In the genomic region with DNA sequence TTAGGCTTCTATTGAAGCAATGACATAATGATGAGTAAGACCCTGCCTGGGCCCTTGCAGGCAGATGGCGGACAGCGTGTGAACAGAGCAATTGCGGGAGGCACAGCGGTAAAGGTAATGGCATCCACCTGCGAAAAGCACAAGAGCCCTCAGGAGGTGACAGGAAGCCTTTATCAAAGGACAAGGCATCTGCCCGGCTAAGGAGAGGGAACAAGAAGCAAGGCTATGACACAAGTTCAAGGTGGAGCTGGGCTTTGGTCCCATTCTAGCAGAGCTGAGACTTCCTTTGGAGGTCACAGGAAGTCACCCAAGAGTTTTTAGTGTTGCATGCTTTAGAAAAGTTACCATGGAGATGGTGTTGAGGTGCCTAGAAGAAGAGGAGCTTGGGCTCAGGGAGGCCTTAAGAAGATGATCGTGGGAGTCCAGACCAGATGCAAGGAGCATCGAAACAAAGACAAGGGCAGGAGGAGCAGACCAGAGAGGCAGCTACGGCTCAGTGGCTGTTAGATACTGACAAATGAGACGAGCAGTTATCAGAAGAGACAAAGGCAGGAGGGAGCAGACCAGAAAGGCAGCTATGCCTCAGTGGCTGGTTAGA, we compare ENCODE assay signal across 13 cellular contexts. TPM values are rescaled to one million over a fixed set of nuclear protein-coding genes. Genes with fewer than 3 reads are reported as not detected.
DNase-seq lines count a peak whose midpoint lies in the region; ATAC-seq, FAIRE-seq and TF ChIP-seq lines count a peak whose summit lies in the region.
"Had no signal": no experiment of that assay in that cellular context is flagged by ENCODE, and none has a peak within 500 bp of the region (broad histone marks: within the 10 kb centered on the region; RNA-seq: fewer than 3 reads in every experiment).

No MANE protein-coding gene starts in this region.

- peaks cover 9% of the 10 kb centered on the region for H3K9me3 Mint-ChIP-seq in GM23338
- peaks cover 3 to 5% of the 10 kb centered on the region in 2 donors for H3K9me3 Mint-ChIP-seq in activated naive CD4-positive, alpha-beta T cell treated with anti-CD3 and anti-CD28 coated beads, Interleukin-2, amount 50 U/mL, for 72 hours

- H3K27me3 ChIP-seq in GM23338 (ENCODE audit: insufficient read depth) (no peaks in the 10 kb centered on the region), OCI-LY3 (ENCODE audit: low read depth, low read length) (no peaks in the 10 kb centered on the region), HepG2 (ENCODE audit: control insufficient read depth in 1 of 2, insufficient read depth in 2 of 2, low read length in 2 of 2) (no peaks in the 10 kb centered on the region)
- H3K27me3 ChIP-seq: ascending aorta had no signal

- in situ Hi-C loops in HepG2 (cut with HindIII; ENCODE audit: extremely low pct_ligation_motif_present, low pct_unique_long_range_greater_than_20kb), result no loop called here

- TF ChIP-seq EP300 in HepG2 (IDR thresholded peaks at IDR 0.05; ENCODE audit: low read depth in 2 of 2, low read length in 2 of 2), result no peak
- TF ChIP-seq EP300 in HepG2 (CRISPR knock-in tag; IDR thresholded peaks at IDR 0.05; ENCODE audit: borderline replicate concordance), result no peak

- H3K27ac Mint-ChIP-seq in GM23338, result no peak overlapping the region; the same call in 1 of the 2 replicates
- H3K27ac Mint-ChIP-seq in activated naive CD4-positive, alpha-beta T cell treated with anti-CD3 and anti-CD28 coated beads, Interleukin-2, amount 50 U/mL, for 72 hours, result peak overlapping the region in 1 of 2 donors; percentile 3

- 97% methylated on average over 10 of the region's 10 CpGs for WGBS in HepG2 (ENCODE audit: low lambda C conversion rate)

- H3K79me2 ChIP-seq in GM23338 (replicated peaks; ENCODE audit: insufficient read depth) (peaks cover 100% of the 10 kb centered on the region), OCI-LY3 (ENCODE audit: low read length) (peaks cover 65% of the 10 kb centered on the region), HepG2 (ENCODE audit: insufficient read depth, low read length) (peaks cover 62% of the 10 kb centered on the region)

- H3K9me3 ChIP-seq in OCI-LY3 (ENCODE audit: insufficient read depth, low read length) (peaks cover 15% of the 10 kb centered on the region), HepG2 (ENCODE audit: low read length) (no peaks in the 10 kb centered on the region)

- POLR2A ChIA-PET in HepG2 (lab: Yijun Ruan, JAX), result no interaction called here

- CTCF ChIA-PET in HepG2 (lab: Yijun Ruan, JAX; ENCODE audit: low intra/inter-chr PET ratio, low total read pairs), result no interaction called here

- no peak overlapping the region for H3K4me3 Mint-ChIP-seq in GM23338

- H2AFZ ChIP-seq in GM23338, result no peak overlapping the region
- 0 out of 2 replicates have a peak overlapping the region, but pooled peaks have one; percentile 0 for H2AFZ ChIP-seq in OCI-LY3 (ENCODE audit: low read depth, low read length)
- no peak overlapping the region for H2AFZ ChIP-seq in HepG2 (ENCODE audit: low read length)

- H3K27me3 Mint-ChIP-seq in GM23338 (ENCODE audit: insufficient read depth, low read depth, poor library complexity), result peaks cover 7% of the 10 kb centered on the region

- H4K20me1 ChIP-seq in GM23338 (replicated peaks; ENCODE audit: insufficient read depth) (peaks cover 21% of the 10 kb centered on the region), OCI-LY3 (ENCODE audit: insufficient read depth, low read length) (no peaks in the 10 kb centered on the region), HepG2 (ENCODE audit: insufficient read depth, low read length) (no peaks in the 10 kb centered on the region)

- H3F3A ChIP-seq in GM23338 (replicated peaks; ENCODE audit: low read depth), result no peaks in the 10 kb centered on the region

- TF ChIP-seq CTCF in GM12865 (IDR thresholded peaks at IDR 0.05; ENCODE audit: insufficient read depth, low read depth, low read length, missing control alignments) (no peak), GM23338 (conservative IDR thresholded peaks at IDR 0.05; ENCODE audit: low read depth in 2 of 2) (no peak), OCI-LY3 (IDR thresholded peaks at IDR 0.05; ENCODE audit: low read depth, low read length) (no peak), HepG2 (CRISPR knock-in tag; IDR thresholded peaks at IDR 0.05) (no peak)

- no TSS peak for BruUV-seq in HepG2 (replicated peaks; lab: Mats Ljungman, UMichigan)

- no peak for FAIRE-seq in HepG2 (lab: Jason Lieb, UNC)
- FAIRE-seq: H54 had no signal

- ATAC-seq in GM23338 (no peak; the same call in 2 of the 3 replicates), HepG2 (no peak)
- ATAC-seq in activated naive CD4-positive, alpha-beta T cell treated with anti-CD3 and anti-CD28 coated beads, Interleukin-2, amount 50 U/mL, for 72 hours, result no peak

- H3K27ac ChIP-seq in GM23338 (ENCODE audit: low read depth), result peak overlapping the region; percentile 35; the same call in 1 of the 2 replicates
- peak overlapping the region; percentile 90 for H3K27ac ChIP-seq in OCI-LY3 (ENCODE audit: low read length)
- no peak overlapping the region for H3K27ac ChIP-seq in HepG2 (ENCODE audit: extremely low read length, insufficient read depth, low read length)
- H3K27ac ChIP-seq: ascending aorta had no signal

- intact Hi-C loops in HepG2 (cut with micrococcal nuclease; ENCODE audit: unreplicated experiment), result no loop called here

- no peak for TF ChIP-seq RAD21 in HepG2 (CRISPR knock-in tag; IDR thresholded peaks at IDR 0.05)

- H3K9ac ChIP-seq in OCI-LY3 (ENCODE audit: low read length) (peak overlapping the region; percentile 67), HepG2 (ENCODE audit: insufficient read depth, low read depth, low read length) (no peak overlapping the region)

- H3K4me1 ChIP-seq in GM23338 (ENCODE audit: insufficient read depth) (peaks cover 59% of the 10 kb centered on the region), OCI-LY3 (ENCODE audit: low read length) (peaks cover 79% of the 10 kb centered on the region), HepG2 (ENCODE audit: insufficient read depth, low read length) (peaks cover 67% of the 10 kb centered on the region)
- H3K4me1 ChIP-seq: ascending aorta had no signal

- H3K36me3 Mint-ChIP-seq in GM23338 (ENCODE audit: low read depth), result peaks cover 27% of the 10 kb centered on the region
- H3K36me3 Mint-ChIP-seq in activated naive CD4-positive, alpha-beta T cell treated with anti-CD3 and anti-CD28 coated beads, Interleukin-2, amount 50 U/mL, for 72 hours, result peaks cover 0 to 4% of the 10 kb centered on the region in 2 donors

- no peaks in the 10 kb centered on the region for H3K9me2 ChIP-seq in GM23338 (ENCODE audit: insufficient read depth)

- peaks cover 47% of the 10 kb centered on the region for H3K4me1 Mint-ChIP-seq in GM23338

- H3K4me2 ChIP-seq in GM23338 (peak overlapping the region; percentile 30; the same call in 1 of the 2 replicates), OCI-LY3 (ENCODE audit: low read length) (peak overlapping the region; percentile 70), HepG2 (ENCODE audit: low read depth, low read length) (no peak overlapping the region)

- no peak overlapping the region for H3K4me3 ChIP-seq in GM12865 (ENCODE audit: low read depth, low read length)
- no peak overlapping the region for H3K4me3 ChIP-seq in GM23338
- H3K4me3 ChIP-seq in OCI-LY3 (ENCODE audit: low read length), result peak overlapping the region; percentile 53
- H3K4me3 ChIP-seq in HepG2 (replicated peaks in 1 of 3; ENCODE audit: insufficient read depth in 1 of 3, low read depth in 2 of 3, low read length in 3 of 3), result no peak overlapping the region
- H3K4me3 ChIP-seq: ascending aorta had no signal

- no peaks in the 10 kb centered on the region for H3K36me3 ChIP-seq in GM23338 (ENCODE audit: insufficient read depth)
- H3K36me3 ChIP-seq in OCI-LY3 (replicated peaks; ENCODE audit: low read depth, low read length), result peaks cover 25% of the 10 kb centered on the region
- H3K36me3 ChIP-seq in HepG2 (replicated peaks in 1 of 2; ENCODE audit: control insufficient read depth in 1 of 2, insufficient read depth in 2 of 2, low read length in 2 of 2), result no peaks in the 10 kb centered on the region
- H3K36me3 ChIP-seq: ascending aorta had no signal

- DNase-seq in GM12865 (ENCODE audit: low read depth), result peak; percentile 46
- peak; percentile 40 for DNase-seq in GM23338 (ENCODE audit: low spot score)
- DNase-seq in HepG2 (ENCODE audit: low spot score), result no peak
- DNase-seq in NCI-H2107 (lab: John Stamatoyannopoulos, UW), result no peak
- no peak for DNase-seq in activated naive CD4-positive, alpha-beta T cell treated with anti-CD3 and anti-CD28 coated beads, Interleukin-2, amount 50 U/mL, for 72 hours (ENCODE audit: low spot score in 2 of 2)
- DNase-seq in stimulated activated CD4-positive, alpha-beta T cell treated with anti-CD3 and anti-CD28 coated beads, Interleukin-12 subunit alpha, Interleukin-12 subunit beta, amount 100 ng/mL, for 4 hours, result no peak
- no peak for DNase-seq in H4 (ENCODE audit: low spot score)
- DNase-seq: activated CD8-positive, alpha-beta memory T cell treated with anti-CD3 and anti-CD28 coated beads, Interleukin-2, amount 50 U/mL, for 4 hours; effector CD8-positive, alpha-beta T cell; nucleus accumbens had no signal

- no peak for TF ChIP-seq POLR2A in HepG2 (IDR thresholded peaks at IDR 0.05; ENCODE audit: insufficient read depth in 1 of 2, low read depth in 2 of 2, low read length in 2 of 2)

RNA-seq across cellular contexts. Expression of gene OSBPL10, which starts 34.5 kb away (rescaled TPM):
- total RNA-seq in GM23338 (2014; rRNA removed; shearing (Covaris generic)), result 149 and 204 TPM in 2 replicates
- polyA plus RNA-seq in GM23338 (2016; fragmentation: Nextera tagmentation; extraction: Ambion mirVana) (20.0 and 23.8 TPM in 2 replicates), HepG2 (2011; rRNA removed) (19.5 and 28.6 TPM in 2 replicates)
- 10.3 and 10.4 TPM in 2 replicates for total RNA-seq in HepG2 (2016; rRNA removed; fragmentation: Illumina TruSeq; extraction: Trizol)
- total RNA-seq in HepG2 (2016; cell fraction: cytosol; rRNA removed; fragmentation: Illumina TruSeq; extraction: Trizol; ENCODE audit: low read depth), result 15.7 and 16.3 TPM in 2 replicates
- 9.3 and 10.1 TPM in 2 replicates for total RNA-seq in HepG2 (2016; cell fraction: insoluble cytoplasmic fraction; rRNA removed; fragmentation: Illumina TruSeq; extraction: Trizol)
- total RNA-seq in HepG2 (2016; cell fraction: membrane; rRNA removed; fragmentation: Illumina TruSeq; extraction: Trizol), result 10.0 and 10.5 TPM in 2 replicates
- total RNA-seq in HepG2 (2016; cell fraction: nucleus; rRNA removed; fragmentation: Illumina TruSeq; extraction: Trizol), result 13.6 and 13.9 TPM in 2 replicates
- polyA plus RNA-seq in HepG2 (2011; cell fraction: cytosol; rRNA removed), result 15.3 and 24.4 TPM in 2 replicates
- 25.7 and 37.4 TPM in 2 replicates for polyA plus RNA-seq in HepG2 (2011; cell fraction: nucleus; rRNA removed)
- polyA plus RNA-seq in HepG2 (2012), result 15.1 and 15.2 TPM in 2 replicates
- 3.0 and 3.8 TPM in 2 replicates for polyA plus RNA-seq in HepG2 (2016; cell fraction: cytosol; fragmentation: Illumina TruSeq; extraction: Trizol; ENCODE audit: low read depth)
- 9.7 and 12.3 TPM in 2 replicates for polyA plus RNA-seq in HepG2 (2016; cell fraction: insoluble cytoplasmic fraction; fragmentation: Illumina TruSeq; extraction: Trizol; ENCODE audit: low read depth)
- polyA plus RNA-seq in HepG2 (2016; cell fraction: membrane; fragmentation: Illumina TruSeq; extraction: Trizol; ENCODE audit: low read depth), result 5.5 and 5.6 TPM in 2 replicates
- 8.8 and 10.8 TPM in 2 replicates for polyA plus RNA-seq in HepG2 (2016; cell fraction: nucleus; fragmentation: Illumina TruSeq; extraction: Trizol; ENCODE audit: insufficient read depth, low read depth)
- 52.4 and 58.7 TPM in 2 replicates for polyA minus RNA-seq in HepG2 (2011; rRNA and poly(A)+ RNA removed; ENCODE audit: low replicate concordance)
- 23.8 and 35.0 TPM in 2 replicates for polyA minus RNA-seq in HepG2 (2011; cell fraction: cytosol; rRNA and poly(A)+ RNA removed)
- 44.6 and 59.5 TPM in 2 replicates for polyA minus RNA-seq in HepG2 (2011; cell fraction: nucleus; rRNA and poly(A)+ RNA removed)
- total RNA-seq in activated naive CD4-positive, alpha-beta T cell treated with anti-CD3 and anti-CD28 coated beads, Interleukin-2, amount 50 U/mL, for 72 hours, result 10 to 100 TPM in 1 of 2 donors, 1 to 10 TPM in 1; 1.1 to 32.6 TPM
- total RNA-seq in H4 (2014; rRNA removed; shearing (Covaris generic)), result 8.3 and 20.4 TPM in 2 replicates

RNA-seq across cellular contexts. Expression of gene ZNF860, which starts 35.0 kb away (rescaled TPM):
- total RNA-seq in GM23338 (2014; rRNA removed; shearing (Covaris generic)), result 12.4 and 14.7 TPM in 2 replicates
- polyA plus RNA-seq in GM23338 (2016; fragmentation: Nextera tagmentation; extraction: Ambion mirVana) (2.7 and 5.2 TPM in 2 replicates), HepG2 (2011; rRNA removed) (0.51 and 0.73 TPM in 2 replicates)
- total RNA-seq in HepG2 (2016; rRNA removed; fragmentation: Illumina TruSeq; extraction: Trizol), result 0.55 and 0.66 TPM in 2 replicates
- total RNA-seq in HepG2 (2016; cell fraction: cytosol; rRNA removed; fragmentation: Illumina TruSeq; extraction: Trizol; ENCODE audit: low read depth), result not detected in 2 replicates
- 0.54 TPM in 2 replicates for total RNA-seq in HepG2 (2016; cell fraction: insoluble cytoplasmic fraction; rRNA removed; fragmentation: Illumina TruSeq; extraction: Trizol)
- 0.28 and 0.53 TPM in 2 replicates for total RNA-seq in HepG2 (2016; cell fraction: membrane; rRNA removed; fragmentation: Illumina TruSeq; extraction: Trizol)
- 0.63 and 1.2 TPM in 2 replicates for total RNA-seq in HepG2 (2016; cell fraction: nucleus; rRNA removed; fragmentation: Illumina TruSeq; extraction: Trizol)
- polyA plus RNA-seq in HepG2 (2011; cell fraction: cytosol; rRNA removed), result 0.31 and 0.36 TPM in 2 replicates
- polyA plus RNA-seq in HepG2 (2011; cell fraction: nucleus; rRNA removed), result 0.37 and 0.59 TPM in 2 replicates
- polyA plus RNA-seq in HepG2 (2012), result 0.23 and 0.52 TPM in 2 replicates
- polyA plus RNA-seq in HepG2 (2016; cell fraction: cytosol; fragmentation: Illumina TruSeq; extraction: Trizol; ENCODE audit: low read depth), result not detected in 2 replicates
- polyA plus RNA-seq in HepG2 (2016; cell fraction: insoluble cytoplasmic fraction; fragmentation: Illumina TruSeq; extraction: Trizol; ENCODE audit: low read depth), result 0.76 and 0.84 TPM in 2 replicates
- polyA plus RNA-seq in HepG2 (2016; cell fraction: membrane; fragmentation: Illumina TruSeq; extraction: Trizol; ENCODE audit: low read depth), result 0.13 and 0.15 TPM in 2 replicates
- 0.71 and 1.2 TPM in 2 replicates for polyA plus RNA-seq in HepG2 (2016; cell fraction: nucleus; fragmentation: Illumina TruSeq; extraction: Trizol; ENCODE audit: insufficient read depth, low read depth)
- 2.4 and 7.7 TPM in 2 replicates for polyA minus RNA-seq in HepG2 (2011; rRNA and poly(A)+ RNA removed; ENCODE audit: low replicate concordance)
- polyA minus RNA-seq in HepG2 (2011; cell fraction: cytosol; rRNA and poly(A)+ RNA removed), result 0.53 TPM in 1 of 2 replicates, not detected in the other
- polyA minus RNA-seq in HepG2 (2011; cell fraction: nucleus; rRNA and poly(A)+ RNA removed), result 2.4 and 3.1 TPM in 2 replicates
- 1 to 10 TPM in 1 of 2 donors, not detected in 1; 1.7 TPM for total RNA-seq in activated naive CD4-positive, alpha-beta T cell treated with anti-CD3 and anti-CD28 coated beads, Interleukin-2, amount 50 U/mL, for 72 hours
- 0.04 and 0.43 TPM in 2 replicates for total RNA-seq in H4 (2014; rRNA removed; shearing (Covaris generic))

Comparison
In these comparisons a context has a peak if more than half of its experiments do, and no peak if none do; other contexts are left out.
1. DNase-seq: peak in GM12865 (single experiment) and GM23338 (single experiment); none in HepG2 (single experiment), NCI-H2107 (single experiment), activated naive CD4-positive, alpha-beta T cell treated with anti-CD3 and anti-CD28 coated beads, Interleukin-2, amount 50 U/mL, for 72 hours (0 of 2), stimulated activated CD4-positive, alpha-beta T cell treated with anti-CD3 and anti-CD28 coated beads, Interleukin-12 subunit alpha, Interleukin-12 subunit beta, amount 100 ng/mL, for 4 hours (single experiment) and H4 (single experiment).